Comparison of ENCODE assay signal across 24 cellular contexts in genomic region chr5:173872887-173873286, GRCh38. TPM values are rescaled to one million over a fixed set of nuclear protein-coding genes. Genes with fewer than 3 reads are reported as not detected.
DNase-seq lines count a peak whose midpoint lies in the region; ATAC-seq and TF ChIP-seq lines count a peak whose summit lies in the region.
"Had no signal": no experiment of that assay in that cellular context is flagged by ENCODE, and none has a peak within 500 bp of the region (broad histone marks: within the 10 kb centered on the region; RNA-seq: fewer than 3 reads in every experiment).

No MANE protein-coding gene starts in this region.

- H3K4me1 ChIP-seq in neutrophil (ENCODE audit: control insufficient read depth in 1 of 2, insufficient read depth in 1 of 2, low read depth in 1 of 2, low read length in 1 of 2) (peaks cover 32 to 35% of the 10 kb centered on the region in 2 experiments), upper lobe of right lung (peaks cover 5% of the 10 kb centered on the region)

- H3K27me3 Mint-ChIP-seq in activated CD8-positive, alpha-beta memory T cell treated with anti-CD3 and anti-CD28 coated beads, Interleukin-2, amount 10 ng/mL, durations not matched to agents 7 days and 5 days: no peaks in the 10 kb centered on the region
- H3K27me3 Mint-ChIP-seq: stimulated activated memory B cell treated with anti-CD40 and anti-IgM and Interleukin-4, amounts not matched to agents 10 μg/mL and 1 μg/mL and 100 μg/mL, for 72 hours had no signal

- TF ChIP-seq CTCF in neutrophil (IDR thresholded peaks at IDR 0.05) (no peak), upper lobe of right lung (IDR thresholded peaks at IDR 0.05) (no peak)

- H3K36me3 Mint-ChIP-seq in activated CD8-positive, alpha-beta memory T cell treated with anti-CD3 and anti-CD28 coated beads, Interleukin-2, amount 10 ng/mL, durations not matched to agents 7 days and 5 days: no peaks in the 10 kb centered on the region
- H3K36me3 Mint-ChIP-seq: natural killer cell treated with Interleukin-12 subunit alpha and Interleukin-12 subunit beta and Interleukin-15 and Interleukin-18, amount 100 ng/mL, for 72 hours; stimulated activated memory B cell treated with anti-CD40 and anti-IgM and Interleukin-4, amounts not matched to agents 10 μg/mL and 1 μg/mL and 100 μg/mL, for 72 hours had no signal

- H3K9me3 Mint-ChIP-seq in activated CD8-positive, alpha-beta memory T cell treated with anti-CD3 and anti-CD28 coated beads, Interleukin-2, amount 10 ng/mL, durations not matched to agents 7 days and 5 days (ENCODE audit: low read depth): no peaks in the 10 kb centered on the region
- H3K9me3 Mint-ChIP-seq: natural killer cell treated with Interleukin-12 subunit alpha and Interleukin-12 subunit beta and Interleukin-15 and Interleukin-18, amount 100 ng/mL, for 72 hours; stimulated activated memory B cell treated with anti-CD40 and anti-IgM and Interleukin-4, amounts not matched to agents 10 μg/mL and 1 μg/mL and 100 μg/mL, for 72 hours had no signal

- H3K4me1 Mint-ChIP-seq in activated CD8-positive, alpha-beta memory T cell treated with anti-CD3 and anti-CD28 coated beads, Interleukin-2, amount 10 ng/mL, durations not matched to agents 7 days and 5 days: no peaks in the 10 kb centered on the region

- ATAC-seq in activated CD8-positive, alpha-beta memory T cell treated with anti-CD3 and anti-CD28 coated beads, Interleukin-2, amount 10 ng/mL, durations not matched to agents 7 days and 5 days: no peak
- ATAC-seq in left ventricle myocardium superior (peak; percentile 62), upper lobe of right lung (peak; percentile 52), GM18867 (IDR thresholded peaks at IDR 0.05; ENCODE audit: unreplicated experiment) (no peak)
- ATAC-seq: natural killer cell treated with Interleukin-12 subunit alpha and Interleukin-12 subunit beta and Interleukin-15 and Interleukin-18, amount 100 ng/mL, for 72 hours; SK-N-SH treated with all-trans-retinoic acid at 6 μM for 48 hours; stimulated activated memory B cell treated with anti-CD40 and anti-IgM and Interleukin-4, amounts not matched to agents 10 μg/mL and 1 μg/mL and 100 μg/mL, for 72 hours had no signal

- H3K27ac Mint-ChIP-seq in activated CD8-positive, alpha-beta memory T cell treated with anti-CD3 and anti-CD28 coated beads, Interleukin-2, amount 10 ng/mL, durations not matched to agents 7 days and 5 days: no peak overlapping the region
- H3K27ac Mint-ChIP-seq: natural killer cell treated with Interleukin-12 subunit alpha and Interleukin-12 subunit beta and Interleukin-15 and Interleukin-18, amount 100 ng/mL, for 72 hours; stimulated activated memory B cell treated with anti-CD40 and anti-IgM and Interleukin-4, amounts not matched to agents 10 μg/mL and 1 μg/mL and 100 μg/mL, for 72 hours had no signal

- H3K27ac ChIP-seq in neutrophil: peak overlapping the region; percentile 86
- H3K27ac ChIP-seq in upper lobe of right lung: peak overlapping the region; percentile 61
- H3K27ac ChIP-seq: 22Rv1, tibial artery had no signal

- no peak overlapping the region for H3K4me3 ChIP-seq in neutrophil (ENCODE audit: low read depth in 1 of 2, low read length in 1 of 2)
- no peak overlapping the region for H3K4me3 ChIP-seq in upper lobe of right lung
- H3K4me3 ChIP-seq: tibial artery had no signal

- no peak overlapping the region for H3K4me3 Mint-ChIP-seq in activated CD8-positive, alpha-beta memory T cell treated with anti-CD3 and anti-CD28 coated beads, Interleukin-2, amount 10 ng/mL, durations not matched to agents 7 days and 5 days
- H3K4me3 Mint-ChIP-seq: natural killer cell treated with Interleukin-12 subunit alpha and Interleukin-12 subunit beta and Interleukin-15 and Interleukin-18, amount 100 ng/mL, for 72 hours; stimulated activated memory B cell treated with anti-CD40 and anti-IgM and Interleukin-4, amounts not matched to agents 10 μg/mL and 1 μg/mL and 100 μg/mL, for 72 hours had no signal

- H3K27me3 ChIP-seq in neutrophil: no peaks in the 10 kb centered on the region
- no peaks in the 10 kb centered on the region for H3K27me3 ChIP-seq in upper lobe of right lung

- H3K9me3 ChIP-seq in neutrophil: no peaks in the 10 kb centered on the region
- no peaks in the 10 kb centered on the region for H3K9me3 ChIP-seq in upper lobe of right lung
- H3K9me3 ChIP-seq: tibial artery had no signal

- intact Hi-C loops in left ventricle myocardium superior (cut with micrococcal nuclease): no loop called here
- intact Hi-C loops in upper lobe of right lung (cut with DNase I): no loop called here

- CTCF ChIA-PET in activated CD8-positive, alpha-beta memory T cell treated with anti-CD3 and anti-CD28 coated beads, Interleukin-2, amount 10 ng/mL, durations not matched to agents 7 days and 5 days (lab: Charles Lee): no interaction called here

- H3K36me3 ChIP-seq in neutrophil: no peaks in the 10 kb centered on the region
- no peaks in the 10 kb centered on the region for H3K36me3 ChIP-seq in upper lobe of right lung
- H3K36me3 ChIP-seq: tibial artery had no signal

- DNase-seq in activated CD8-positive, alpha-beta memory T cell treated with anti-CD3 and anti-CD28 coated beads, Interleukin-2, amount 10 ng/mL, durations not matched to agents 7 days and 5 days: peak; percentile 16
- no peak for DNase-seq in activated CD8-positive, alpha-beta memory T cell treated with anti-CD3 and anti-CD28 coated beads, Interleukin-2, amount 50 U/mL, for 4 hours
- peak; percentile 48 for DNase-seq in left ventricle myocardium superior
- no peak for DNase-seq in upper lobe of right lung
- DNase-seq in SKM-1 treated with dmso at 0.1 percent for 144 hours (lab: John Stamatoyannopoulos, UW; ENCODE audit: unreplicated experiment): no peak
- no peak for DNase-seq in kidney glomerular epithelial cell (lab: John Stamatoyannopoulos, UW)
- DNase-seq: activated CD4-positive, CD25-positive, alpha-beta regulatory T cell treated with anti-CD3 and anti-CD28 coated beads, Interleukin-2, amount 50 U/mL, for 72 hours; activated naive CD4-positive, alpha-beta T cell treated with anti-CD3 and anti-CD28 coated beads, Interleukin-2, amount 50 U/mL, for 16 hours; activated T-cell treated with anti-CD3 and anti-CD28 coated beads, Interleukin-2, amount 50 U/mL, for 48 hours; GF-D8; H7; NCI-H1417; NCI-H2081 treated with DMSO at 0.1 percent for 48 hours; NCI-H510A; RPMI8226; stimulated activated CD4-positive, alpha-beta T cell treated with anti-CD3 and anti-CD28 coated beads, Interleukin-2, amount 100 ng/mL, for 24 hours; T-helper 9 cell; tibial artery had no signal

RNA-seq across cellular contexts. Expression of gene CPEB4, which starts 15.3 kb away (rescaled TPM):
- total RNA-seq in activated CD8-positive, alpha-beta memory T cell treated with anti-CD3 and anti-CD28 coated beads, Interleukin-2, amount 10 ng/mL, durations not matched to agents 7 days and 5 days: 10 to 100 TPM; 12.5 to 15.8 TPM
- total RNA-seq in left ventricle myocardium superior: 125 TPM
- 62.4 TPM for total RNA-seq in upper lobe of right lung

Comparison
In these comparisons a context has a peak if more than half of its experiments do, and no peak if none do; other contexts are left out.
1. DNase-seq: peak in activated CD8-positive, alpha-beta memory T cell treated with anti-CD3 and anti-CD28 coated beads, Interleukin-2, amount 10 ng/mL, durations not matched to agents 7 days and 5 days (single experiment) and left ventricle myocardium superior (single experiment); none in activated CD8-positive, alpha-beta memory T cell treated with anti-CD3 and anti-CD28 coated beads, Interleukin-2, amount 50 U/mL, for 4 hours (single experiment), upper lobe of right lung (single experiment), SKM-1 treated with dmso at 0.1 percent for 144 hours (single experiment) and kidney glomerular epithelial cell (single experiment).
2. ATAC-seq: peak in left ventricle myocardium superior (single experiment) and upper lobe of right lung (single experiment); none in activated CD8-positive, alpha-beta memory T cell treated with anti-CD3 and anti-CD28 coated beads, Interleukin-2, amount 10 ng/mL, durations not matched to agents 7 days and 5 days (single experiment) and GM18867 (single experiment).